Comparison of ENCODE assay signal across 15 cellular contexts in genomic region chr6:4466769-4467480, GRCh38.
DNase-seq lines count a peak whose midpoint lies in the region; ATAC-seq, FAIRE-seq and TF ChIP-seq lines count a peak whose summit lies in the region.
"Had no signal": no experiment of that assay in that cellular context is flagged by ENCODE, and none has a peak within 500 bp of the region (broad histone marks: within the 10 kb centered on the region; RNA-seq: fewer than 3 reads in every experiment).

No MANE protein-coding gene starts in this region.

- no peak for ATAC-seq in omental fat pad (ENCODE audit: low FRiP score)
- ATAC-seq: activated naive CD4-positive, alpha-beta T cell treated with anti-CD3 and anti-CD28 coated beads, Interleukin-2, amount 50 U/mL, for 72 hours had no signal

- intact Hi-C loops in endothelial cell of umbilical vein (cut with micrococcal nuclease) = loop anchor here (2.0 kb wide), 1 partner anchor 470 kb away; no protein-coding TSS in a partner anchor

- peak; percentile 33 for FAIRE-seq in endothelial cell of umbilical vein (lab: Jason Lieb, UNC)

- H3K27ac ChIP-seq in endothelial cell of umbilical vein (ENCODE audit: insufficient read depth, low read depth, low read length) = no peak overlapping the region
- H3K27ac ChIP-seq in osteoblast (ENCODE audit: low read depth, low read length) = no peak overlapping the region
- H3K27ac ChIP-seq: HL-60 had no signal

- POLR2A ChIA-PET in endothelial cell of umbilical vein (lab: Charles Lee) = no interaction called here

- H3K4me3 ChIP-seq in endothelial cell of umbilical vein (replicated peaks in 1 of 3; ENCODE audit: insufficient read depth in 1 of 3, low read depth in 1 of 3, low read length in 3 of 3) = no peak overlapping the region
- H3K4me3 ChIP-seq in osteoblast (ENCODE audit: insufficient read depth, low read length) = no peak overlapping the region
- H3K4me3 ChIP-seq: MG63 had no signal

- no peak overlapping the region for H2AFZ ChIP-seq in endothelial cell of umbilical vein (ENCODE audit: low read depth, low read length)
- H2AFZ ChIP-seq in osteoblast (ENCODE audit: low read length) = no peak overlapping the region

- no peaks in the 10 kb centered on the region for H3K9me1 ChIP-seq in endothelial cell of umbilical vein (replicated peaks; ENCODE audit: control insufficient read depth, extremely low read depth, insufficient read depth, low read length)

- CTCF ChIA-PET in endothelial cell of umbilical vein (lab: Charles Lee) = interaction anchor here (0.9 to 1.4 kb wide), 6 partner anchors 7 to 310 kb away, joined by 3 to 7 read pairs (median 3); partner anchors contain the start of gene CDYL

- H4K20me1 ChIP-seq in endothelial cell of umbilical vein (replicated peaks; ENCODE audit: control insufficient read depth, extremely low read depth, insufficient read depth, low read length) (no peaks in the 10 kb centered on the region), osteoblast (ENCODE audit: insufficient read depth, low read length) (no peaks in the 10 kb centered on the region)

- no peaks in the 10 kb centered on the region for H3K79me2 ChIP-seq in endothelial cell of umbilical vein (ENCODE audit: control insufficient read depth, insufficient read depth, low read length)
- no peaks in the 10 kb centered on the region for H3K79me2 ChIP-seq in osteoblast (ENCODE audit: insufficient read depth, low read length)

- DNase-seq in DMS53 (lab: John Stamatoyannopoulos, UW) = peak; percentile 33
- no peak for DNase-seq in DMS53 treated with DMSO at 0.1 percent for 48 hours (lab: John Stamatoyannopoulos, UW; ENCODE audit: unreplicated experiment)
- peak; percentile 38 for DNase-seq in RPMI7951 (ENCODE audit: low read depth)
- peak; percentile 23 for DNase-seq in endothelial cell of umbilical vein (ENCODE audit: low read depth, low spot score)
- DNase-seq in osteoblast (ENCODE audit: insufficient read length, low spot score, missing footprints) = no peak
- DNase-seq in NCI-H2171 treated with DMSO at 0.1 percent for 48 hours (lab: John Stamatoyannopoulos, UW) = no peak
- no peak for DNase-seq in mucosa of gallbladder (ENCODE audit: low spot score)
- DNase-seq in omental fat pad (ENCODE audit: low spot score) = no peak
- DNase-seq: activated CD8-positive, alpha-beta memory T cell treated with anti-CD3 and anti-CD28 coated beads, Interleukin-2, amount 50 U/mL, for 48 hours; Caco-2; H7; occipital lobe had no signal

- H3K27me3 ChIP-seq in endothelial cell of umbilical vein (ENCODE audit: control insufficient read depth in 2 of 2, insufficient read depth in 2 of 2, low read length in 2 of 2) (no peaks in the 10 kb centered on the region), osteoblast (ENCODE audit: insufficient read depth, low read length) (no peaks in the 10 kb centered on the region)
- H3K27me3 ChIP-seq: MG63 had no signal

- TF ChIP-seq CTCF in endothelial cell of umbilical vein (IDR thresholded peaks at IDR 0.05; ENCODE audit: extremely low read depth in 1 of 2, insufficient read depth in 1 of 2, low read depth in 1 of 2, low read length in 2 of 2) = no peak
- peak; percentile 14 for TF ChIP-seq CTCF in osteoblast (IDR thresholded peaks at IDR 0.05; ENCODE audit: extremely low read depth, low read depth, low read length)
- TF ChIP-seq CTCF in omental fat pad (IDR thresholded peaks at IDR 0.05) = no peak

- BruUV-seq in endothelial cell of umbilical vein (replicated peaks; lab: Mats Ljungman, UMichigan) = no TSS peak

- no peaks in the 10 kb centered on the region for H3K9me3 ChIP-seq in endothelial cell of umbilical vein (replicated peaks; ENCODE audit: control insufficient read depth, insufficient read depth, low read length)
- peaks cover 2% of the 10 kb centered on the region for H3K9me3 ChIP-seq in osteoblast (ENCODE audit: low read depth, low read length)
- H3K9me3 ChIP-seq: MG63 had no signal

- no peak overlapping the region for H3K9ac ChIP-seq in endothelial cell of umbilical vein (replicated peaks; ENCODE audit: extremely low read depth, insufficient read depth, low read length)

- TF ChIP-seq POLR2A in endothelial cell of umbilical vein (IDR thresholded peaks at IDR 0.05; ENCODE audit: low read depth, low read length) = no peak

- H3K36me3 ChIP-seq in endothelial cell of umbilical vein (ENCODE audit: control insufficient read depth in 2 of 2, extremely low read depth in 1 of 2, insufficient read depth in 2 of 2, low read length in 2 of 2) (no peaks in the 10 kb centered on the region), osteoblast (ENCODE audit: insufficient read depth, low read length) (no peaks in the 10 kb centered on the region)
- H3K36me3 ChIP-seq: MG63 had no signal

- dilution Hi-C loops in endothelial cell of umbilical vein (cut with MboI; ENCODE audit: extremely low pct_ligation_motif_present, low sequenced_read_pairs) = no loop called here

- H3K4me1 ChIP-seq in endothelial cell of umbilical vein (ENCODE audit: control insufficient read depth, extremely low read depth, insufficient read depth, low read length) (peaks cover 9% of the 10 kb centered on the region), osteoblast (ENCODE audit: insufficient read depth, low read length) (no peaks in the 10 kb centered on the region)
- H3K4me1 ChIP-seq: Caco-2 had no signal

- H3K4me2 ChIP-seq in endothelial cell of umbilical vein (ENCODE audit: insufficient read depth, low read length) = peak overlapping the region; percentile 28
- H3K4me2 ChIP-seq in osteoblast (ENCODE audit: insufficient read depth, low read length) = no peak overlapping the region

TF ChIP-seq in endothelial cell of umbilical vein, 7 proteins besides CTCF, POLR2A, EP300 and RAD21:
- TF ChIP-seq GATA2 (IDR thresholded peaks at IDR 0.05; ENCODE audit: insufficient read depth, insufficient read length, low read depth, low read length) (no peak), POLR2AphosphoS5 (IDR thresholded peaks at IDR 0.05; ENCODE audit: insufficient read depth, low read depth, low read length) (no peak), FOS (IDR thresholded peaks at IDR 0.05; ENCODE audit: borderline replicate concordance, insufficient read depth, low read length) (no peak), JUN (IDR thresholded peaks at IDR 0.05; ENCODE audit: borderline replicate concordance, insufficient read depth, insufficient read length, low read depth) (no peak), EZH2 (IDR thresholded peaks at IDR 0.05; ENCODE audit: borderline replicate concordance, low read depth, low read length, severe bottlenecking) (no peak), MYC (IDR thresholded peaks at IDR 0.05; ENCODE audit: low read depth, low read length) (no peak)
- TF ChIP-seq, protein P1, sequence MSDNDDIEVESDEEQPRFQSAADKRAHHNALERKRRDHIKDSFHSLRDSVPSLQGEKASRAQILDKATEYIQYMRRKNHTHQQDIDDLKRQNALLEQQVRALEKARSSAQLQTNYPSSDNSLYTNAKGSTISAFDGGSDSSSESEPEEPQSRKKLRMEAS (IDR thresholded peaks at IDR 0.05; ENCODE audit: insufficient read depth, insufficient read length) = no peak
TF ChIP-seq in endothelial cell of umbilical vein: peak in this region for 0.

Comparison
In these comparisons a context has a peak if more than half of its experiments do, and no peak if none do; other contexts are left out.
1. DNase-seq: peak in DMS53 (single experiment), RPMI7951 (single experiment) and endothelial cell of umbilical vein (single experiment); none in DMS53 treated with DMSO at 0.1 percent for 48 hours (single experiment), osteoblast (single experiment), NCI-H2171 treated with DMSO at 0.1 percent for 48 hours (single experiment), mucosa of gallbladder (single experiment) and omental fat pad (single experiment).